Comparison of ENCODE assay signal across 8 cellular contexts in the genomic region with DNA sequence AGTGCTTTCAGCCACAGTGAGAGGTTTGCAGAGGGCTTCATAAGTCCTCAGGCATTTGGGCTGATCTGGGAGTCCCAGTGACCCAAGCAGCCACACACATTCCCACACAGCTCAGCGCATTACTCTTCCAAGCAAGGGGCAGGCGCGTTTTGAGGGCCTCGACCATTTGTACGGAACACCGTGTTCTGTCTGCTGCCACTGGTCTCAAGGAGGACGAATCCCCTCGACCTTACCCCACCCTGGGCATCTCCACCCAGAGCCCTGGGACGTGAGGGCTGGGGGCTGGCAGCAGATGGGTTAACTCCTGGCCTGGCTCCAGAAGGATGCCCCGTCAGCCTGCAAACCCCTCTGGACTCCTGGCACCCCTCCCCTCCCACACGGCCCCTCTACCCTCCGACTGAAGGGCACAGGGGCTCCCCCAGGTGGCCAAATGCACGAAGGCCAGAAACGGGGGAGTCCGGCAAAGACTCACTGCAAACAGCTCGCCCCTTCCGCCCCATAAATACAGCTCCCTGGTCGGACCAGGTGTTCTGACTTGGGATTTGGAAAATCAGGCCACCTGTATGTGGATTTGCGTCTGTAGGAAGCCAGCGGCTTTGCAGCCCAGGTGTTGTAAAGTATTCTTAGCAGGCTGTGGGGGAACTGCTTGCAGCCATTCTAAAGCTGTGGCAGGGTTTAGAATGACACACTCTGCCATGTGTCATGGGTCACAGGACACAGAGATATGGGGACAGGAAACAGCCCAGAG.
A peak's percentile ranks its signal among the peaks of the same experiment; 100 is the strongest.
DNase-seq lines count a peak whose midpoint lies in the region; ATAC-seq lines count a peak whose summit lies in the region.

No MANE protein-coding gene starts in this region.

- peak; percentile 24 to 74 (median 67) for DNase-seq in NCI-H1417 (lab: John Stamatoyannopoulos, UW)
- no peak for DNase-seq in NCI-H1417 treated with DMSO at 0.1 percent for 48 hours (lab: John Stamatoyannopoulos, UW)
- DNase-seq in NCI-H524 (lab: John Stamatoyannopoulos, UW) = peak; percentile 41 to 75
- DNase-seq in activated CD4-positive, alpha-beta T cell treated with anti-CD3 and anti-CD28 coated beads, Interleukin-2, amount 50 U/mL, for 48 hours = peak; percentile 75 to 80
- DNase-seq in effector memory CD8-positive, alpha-beta T cell = peak; percentile 31 to 49 (median 42)
- DNase-seq in midbrain (lab: John Stamatoyannopoulos, UW) = peak; percentile 52
- peak; percentile 26 for DNase-seq in stimulated activated CD8-positive, alpha-beta memory T cell treated with anti-CD3 and anti-CD28 coated beads, Interleukin-7, amount 100 ng/mL, for 24 hours (ENCODE audit: low read depth)

- peaks cover 4 to 9% of the 10 kb centered on the region in 2 donors for H3K4me1 Mint-ChIP-seq in effector memory CD8-positive, alpha-beta T cell (ENCODE audit: low read depth in 2 of 2)

- no peak overlapping the region for H3K4me3 Mint-ChIP-seq in effector memory CD8-positive, alpha-beta T cell

- H3K27ac Mint-ChIP-seq in effector memory CD8-positive, alpha-beta T cell = no peak overlapping the region

- peaks cover 0 to 1% of the 10 kb centered on the region in 2 donors for H3K27me3 Mint-ChIP-seq in effector memory CD8-positive, alpha-beta T cell

- H3K9me3 Mint-ChIP-seq in effector memory CD8-positive, alpha-beta T cell = no peaks in the 10 kb centered on the region

- ATAC-seq in HG02798 (IDR thresholded peaks at IDR 0.05; ENCODE audit: poor library complexity, unreplicated experiment) = peak; percentile 29
- peak; percentile 65 for ATAC-seq in effector memory CD8-positive, alpha-beta T cell (replicated peaks)

- peaks cover 3% of the 10 kb centered on the region for H3K36me3 Mint-ChIP-seq in effector memory CD8-positive, alpha-beta T cell (ENCODE audit: insufficient read depth)
